ENCODE assay signal across 28 cellular contexts in the genomic region with DNA sequence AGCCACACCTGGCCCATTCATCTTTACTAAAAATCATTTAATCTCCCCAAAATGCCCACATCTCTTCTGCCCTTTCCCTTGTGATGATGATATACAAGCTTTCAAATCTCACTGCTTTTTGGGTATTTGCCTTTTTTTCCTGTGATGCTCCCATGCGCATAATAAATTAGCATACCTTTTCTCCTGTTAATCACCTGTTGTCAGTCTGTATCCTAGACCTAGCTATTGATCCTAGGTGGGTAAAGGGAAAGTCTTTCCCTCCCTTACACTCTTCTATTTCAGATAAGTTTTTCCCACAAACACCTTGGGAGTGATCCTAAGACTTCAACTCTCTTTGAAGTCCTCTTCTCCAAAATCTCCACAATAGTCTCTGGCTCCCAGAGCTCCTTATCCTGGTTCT.
"Had no signal": no experiment of that assay in that cellular context is flagged by ENCODE, and none has a peak within 500 bp of the region (broad histone marks: within the 10 kb centered on the region; RNA-seq: fewer than 3 reads in every experiment).

No MANE protein-coding gene starts in this region.

- H3K4me1 Mint-ChIP-seq: activated B cell treated with CpG ODN at 0.5 μM for 24 hours; brain; central memory CD8-positive, alpha-beta T cell had no signal

- H3K27me3 Mint-ChIP-seq: activated B cell treated with CpG ODN at 0.5 μM for 24 hours; activated CD4-positive, alpha-beta memory T cell treated with anti-CD3 and anti-CD28 coated beads for 36 hours; activated CD4-positive, alpha-beta T cell treated with anti-CD3 and anti-CD28 coated beads, Interleukin-2, amount 10 ng/mL, durations not matched to agents 24 days and 14 days; activated naive CD8-positive, alpha-beta T cell; brain; central memory CD8-positive, alpha-beta T cell; T-helper 17 cell had no signal

- H3K27me3 ChIP-seq: Peyer's patch, SJSA1 had no signal

- H3K9me3 ChIP-seq: Peyer's patch, SJSA1 had no signal

- H3K27ac Mint-ChIP-seq: activated B cell treated with CpG ODN at 0.5 μM for 24 hours; activated CD4-positive, alpha-beta memory T cell treated with anti-CD3 and anti-CD28 coated beads for 36 hours; activated CD4-positive, alpha-beta T cell treated with anti-CD3 and anti-CD28 coated beads, Interleukin-2, amount 10 ng/mL, durations not matched to agents 24 days and 14 days; activated naive CD4-positive, alpha-beta T cell treated with anti-CD3 and anti-CD28 coated beads for 36 hours; activated naive CD8-positive, alpha-beta T cell; brain; T-helper 17 cell had no signal

- H3K4me3 Mint-ChIP-seq: activated B cell treated with CpG ODN at 0.5 μM for 24 hours; activated CD4-positive, alpha-beta memory T cell treated with anti-CD3 and anti-CD28 coated beads for 36 hours; activated CD4-positive, alpha-beta T cell treated with anti-CD3 and anti-CD28 coated beads, Interleukin-2, amount 10 ng/mL, durations not matched to agents 24 days and 14 days; activated naive CD4-positive, alpha-beta T cell treated with anti-CD3 and anti-CD28 coated beads for 36 hours; activated naive CD8-positive, alpha-beta T cell; activated T-cell treated with anti-CD3 and anti-CD28 coated beads, Interleukin-2, amount 50 U/mL, for 4 hours; brain; central memory CD8-positive, alpha-beta T cell; T-helper 17 cell had no signal

- H3K4me1 ChIP-seq: Peyer's patch had no signal

- H3K9me3 Mint-ChIP-seq: activated B cell treated with CpG ODN at 0.5 μM for 24 hours; activated CD4-positive, alpha-beta memory T cell treated with anti-CD3 and anti-CD28 coated beads for 36 hours; activated CD4-positive, alpha-beta T cell treated with anti-CD3 and anti-CD28 coated beads, Interleukin-2, amount 10 ng/mL, durations not matched to agents 24 days and 14 days; activated naive CD4-positive, alpha-beta T cell treated with anti-CD3 and anti-CD28 coated beads for 36 hours; activated T-cell treated with anti-CD3 and anti-CD28 coated beads, Interleukin-2, amount 50 U/mL, for 4 hours; brain; central memory CD8-positive, alpha-beta T cell had no signal

- DNase-seq: activated B cell treated with CpG ODN at 0.5 μM for 24 hours; activated CD4-positive, alpha-beta memory T cell treated with anti-CD3 and anti-CD28 coated beads for 36 hours; activated CD4-positive, alpha-beta T cell treated with anti-CD3 and anti-CD28 coated beads for 1 hour; activated CD8-positive, alpha-beta memory T cell treated with anti-CD3 and anti-CD28 coated beads for 24 hours; activated gamma-delta T cell; activated naive CD4-positive, alpha-beta T cell treated with anti-CD3 and anti-CD28 coated beads for 36 hours; activated T-cell treated with anti-CD3 and anti-CD28 coated beads, Interleukin-2, amount 50 U/mL, for 4 hours; amygdala; KG1; NCI-H1092; NCI-H1417; NCI-H2029; NCI-H2107; NCI-H2171 treated with DMSO at 0.1 percent for 48 hours; NCI-H226; NCI-H526; OCI-M1; Peyer's patch; SHP77; SW 1271; T-helper 17 cell; T-helper 9 cell had no signal

- H3K36me3 Mint-ChIP-seq: activated CD4-positive, alpha-beta memory T cell treated with anti-CD3 and anti-CD28 coated beads for 36 hours; activated naive CD8-positive, alpha-beta T cell; brain had no signal

- H3K36me3 ChIP-seq: Peyer's patch, SJSA1 had no signal

- H3K27ac ChIP-seq: Peyer's patch, SJSA1 had no signal

- H3K4me3 ChIP-seq: Peyer's patch, SJSA1 had no signal

- ATAC-seq: activated T-cell treated with anti-CD3 and anti-CD28 coated beads, Interleukin-2, amount 50 U/mL, for 4 hours; SK-N-SH treated with all-trans-retinoic acid at 6 μM for 48 hours; T-helper 17 cell had no signal
